8 cellular contexts compared by ENCODE assay signal in the genomic region with DNA sequence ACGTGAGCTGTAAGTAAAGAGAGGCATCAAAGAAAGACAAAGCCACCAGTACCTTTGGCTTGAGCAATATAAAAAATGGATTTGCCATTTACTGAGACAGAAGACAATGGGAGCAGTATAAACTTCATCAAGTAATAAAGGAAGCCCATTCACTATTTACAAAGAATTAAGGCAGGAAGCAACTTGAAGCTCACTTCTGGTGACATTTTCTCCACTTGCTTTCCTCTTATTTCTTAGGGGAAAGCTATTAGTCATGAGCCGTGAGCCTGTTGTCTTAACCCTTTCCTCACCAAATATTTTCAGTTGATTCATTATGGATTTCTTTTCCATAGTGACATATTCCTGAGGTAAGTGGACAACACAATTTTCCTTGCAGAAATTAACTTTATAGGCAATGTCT.
A peak's percentile ranks its signal among the peaks of the same experiment; 100 is the strongest.
DNase-seq lines count a peak whose midpoint lies in the region; ATAC-seq and TF ChIP-seq lines count a peak whose summit lies in the region.

No MANE protein-coding gene starts in this region.

- H3K4me3 ChIP-seq in A673 (ENCODE audit: low read depth, low read length, poor library complexity, severe bottlenecking), result no peak overlapping the region
- H3K4me3 ChIP-seq in body of pancreas, result no peak overlapping the region

- DNase-seq in A673 (ENCODE audit: low spot score) (peak; percentile 11), HPDE6-E6E7 (ENCODE audit: extremely low spot score) (peak; percentile 3), astrocyte of the hippocampus (ENCODE audit: low read depth, low spot score) (peak; percentile 11), iPS-NIHi11 (ENCODE audit: low spot score) (peak; percentile 9), midbrain (lab: John Stamatoyannopoulos, UW) (no peak), body of pancreas (no peak), islet precursor cell (no peak)

- H3K4me1 ChIP-seq in A673 (ENCODE audit: insufficient read depth, low read length, poor library complexity, severe bottlenecking), result peaks cover 8% of the 10 kb centered on the region
- no peaks in the 10 kb centered on the region for H3K4me1 ChIP-seq in body of pancreas

- WGBS in body of pancreas, 2 donors, result 26% methylated on average over 2 of the region's 2 CpGs

- H3K36me3 ChIP-seq in A673 (ENCODE audit: insufficient read depth, low read length, poor library complexity, severe bottlenecking), result no peaks in the 10 kb centered on the region
- H3K36me3 ChIP-seq in body of pancreas (replicated peaks in 1 of 2; ENCODE audit: insufficient read depth in 1 of 2, low read depth in 2 of 2), result no peaks in the 10 kb centered on the region

- intact Hi-C loops in A673 (cut with micrococcal nuclease; ENCODE audit: unreplicated experiment), result loop anchor here (1.0 to 5.0 kb wide), 5 partner anchors 209 to 641 kb away; no protein-coding TSS in a partner anchor
- intact Hi-C loops in body of pancreas (cut with DNase I), result loop anchor here (10.0 kb wide), 1 partner anchor 209 kb away; no protein-coding TSS in a partner anchor

- H3K27me3 ChIP-seq in A673 (replicated peaks; ENCODE audit: insufficient read depth, low read depth, low read length, poor library complexity) (no peaks in the 10 kb centered on the region), body of pancreas (no peaks in the 10 kb centered on the region)

- CTCF ChIA-PET in A673 (lab: Charles Lee), result interaction anchor here (0.6 to 2.7 kb wide), 6 partner anchors 209 to 644 kb away, joined by 3 to 38 read pairs (median 8); no protein-coding TSS in a partner anchor

- H3K27ac ChIP-seq in A673 (ENCODE audit: low read depth, low read length, poor library complexity, severe bottlenecking) (no peak overlapping the region), body of pancreas (no peak overlapping the region)

- H3K9me3 ChIP-seq in A673 (ENCODE audit: low read depth, low read length, poor library complexity, severe bottlenecking), result no peaks in the 10 kb centered on the region
- no peaks in the 10 kb centered on the region for H3K9me3 ChIP-seq in body of pancreas

- TF ChIP-seq POLR2A in body of pancreas (IDR thresholded peaks at IDR 0.05), result no peak

- TF ChIP-seq CTCF in A673 (conservative IDR thresholded peaks at IDR 0.05; ENCODE audit: low read depth, low read length), result no peak
- TF ChIP-seq CTCF in body of pancreas (IDR thresholded peaks at IDR 0.05), result no peak

- BruUV-seq in A673 (replicated peaks; lab: Mats Ljungman, UMichigan), result no TSS peak

- POLR2A ChIA-PET in A673 (lab: Charles Lee; ENCODE audit: low non-redundant PET), result interaction anchor here (0.6 kb wide), 1 partner anchor 213 kb away, joined by 3 read pairs; no protein-coding TSS in a partner anchor

- ATAC-seq in body of pancreas (no peak), HG03457 (IDR thresholded peaks at IDR 0.05; ENCODE audit: unreplicated experiment) (no peak)

Comparison
In these comparisons a context has a peak if more than half of its experiments do, and no peak if none do; other contexts are left out.
1. DNase-seq: peak in A673 (single experiment), HPDE6-E6E7 (single experiment), astrocyte of the hippocampus (single experiment) and iPS-NIHi11 (single experiment); none in midbrain (single experiment), body of pancreas (0 of 4) and islet precursor cell (single experiment).